10 cellular contexts compared by ENCODE assay signal in the genomic region with DNA sequence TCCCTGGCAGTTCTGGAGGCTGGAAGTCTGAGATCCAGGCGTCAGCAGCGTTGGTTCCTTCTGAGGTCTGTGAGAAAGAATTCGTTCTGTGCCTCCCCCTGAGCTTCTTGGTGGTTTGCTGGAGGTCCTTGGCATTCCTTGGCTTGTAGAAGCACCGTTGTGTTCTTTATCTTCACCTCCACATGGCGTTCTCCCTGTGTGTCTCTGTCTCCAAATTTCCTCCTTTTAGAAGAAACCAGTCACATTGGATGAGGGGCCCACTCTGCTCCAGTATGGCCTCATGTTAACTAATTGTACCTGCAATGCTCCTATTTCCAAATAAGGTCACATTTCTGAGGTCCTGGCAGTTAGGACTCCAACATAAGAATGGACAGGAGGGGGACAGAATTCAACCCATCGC.
DNase-seq lines count a peak whose midpoint lies in the region; ATAC-seq and TF ChIP-seq lines count a peak whose summit lies in the region.
"Had no signal": no experiment of that assay in that cellular context is flagged by ENCODE, and none has a peak within 500 bp of the region (broad histone marks: within the 10 kb centered on the region; RNA-seq: fewer than 3 reads in every experiment).

No MANE protein-coding gene starts in this region.

- no peaks in the 10 kb centered on the region for H3K9me3 Mint-ChIP-seq in activated naive CD4-positive, alpha-beta T cell treated with anti-CD3 and anti-CD28 coated beads for 36 hours
- H3K9me3 Mint-ChIP-seq: central memory CD8-positive, alpha-beta T cell; stimulated activated naive CD8-positive, alpha-beta T cell treated with anti-CD3 and anti-CD28 coated beads, Interleukin-15, amount 100 ng/mL, for 72 hours had no signal

- H3K27me3 Mint-ChIP-seq in activated naive CD4-positive, alpha-beta T cell treated with anti-CD3 and anti-CD28 coated beads for 36 hours (ENCODE audit: low read depth): no peaks in the 10 kb centered on the region
- H3K27me3 Mint-ChIP-seq: central memory CD8-positive, alpha-beta T cell; stimulated activated naive CD8-positive, alpha-beta T cell treated with anti-CD3 and anti-CD28 coated beads, Interleukin-15, amount 100 ng/mL, for 72 hours had no signal

- TF ChIP-seq CTCF in Panc1 (IDR thresholded peaks at IDR 0.05) (no peak), prostate gland (IDR thresholded peaks at IDR 0.05) (no peak)

- H3K27me3 ChIP-seq in Panc1 (ENCODE audit: control insufficient read depth, insufficient read depth, low read length) (no peaks in the 10 kb centered on the region), prostate gland (replicated peaks; ENCODE audit: insufficient read depth) (no peaks in the 10 kb centered on the region)

- DNase-seq in Daoy (ENCODE audit: low read depth) (peak; percentile 23), Panc1 (ENCODE audit: low read depth, low spot score) (no peak), epithelial cell of prostate (ENCODE audit: low read depth, low spot score) (no peak), prostate gland (ENCODE audit: low spot score) (no peak), GM03348 (ENCODE audit: low spot score) (no peak), NCI-H748 (lab: John Stamatoyannopoulos, UW; ENCODE audit: unreplicated experiment) (no peak), NCI-H82 treated with DMSO at 0.1 percent for 48 hours (lab: John Stamatoyannopoulos, UW; ENCODE audit: unreplicated experiment) (no peak)
- DNase-seq in activated naive CD4-positive, alpha-beta T cell treated with anti-CD3 and anti-CD28 coated beads for 36 hours: no peak

- H3K36me3 Mint-ChIP-seq in activated naive CD4-positive, alpha-beta T cell treated with anti-CD3 and anti-CD28 coated beads for 36 hours (ENCODE audit: low read depth): no peaks in the 10 kb centered on the region

- peaks cover 27% of the 10 kb centered on the region for H3K4me1 ChIP-seq in Panc1 (ENCODE audit: control insufficient read depth, insufficient read depth, low read length)
- no peaks in the 10 kb centered on the region for H3K4me1 ChIP-seq in prostate gland (replicated peaks)

- 93% methylated on average over 6 of the region's 6 CpGs for WGBS in prostate gland

- no peaks in the 10 kb centered on the region for H3K36me3 ChIP-seq in Panc1 (ENCODE audit: control insufficient read depth, insufficient read depth, low read length)
- H3K36me3 ChIP-seq in prostate gland: no peaks in the 10 kb centered on the region

- H3K9me3 ChIP-seq in Panc1 (ENCODE audit: control insufficient read depth, insufficient read depth, low read depth, low read length) (no peaks in the 10 kb centered on the region; the same call in 1 of the 2 replicates), prostate gland (no peaks in the 10 kb centered on the region)

- peaks cover 15% of the 10 kb centered on the region for H3K4me1 Mint-ChIP-seq in activated naive CD4-positive, alpha-beta T cell treated with anti-CD3 and anti-CD28 coated beads for 36 hours (ENCODE audit: low read depth)

- CTCF ChIA-PET in Panc1 (lab: Charles Lee): no interaction called here
- CTCF ChIA-PET in activated naive CD4-positive, alpha-beta T cell treated with anti-CD3 and anti-CD28 coated beads for 36 hours (lab: Charles Lee): no interaction called here

- POLR2A ChIA-PET in Panc1 (lab: Charles Lee): no interaction called here

- intact Hi-C loops in Panc1 (cut with micrococcal nuclease; ENCODE audit: unreplicated experiment): no loop called here
- intact Hi-C loops in prostate gland (cut with DNase I): loop anchor here (5.0 to 10.0 kb wide), 3 partner anchors 72 to 147 kb away; a partner anchor contains a TSS
- intact Hi-C loops in activated naive CD4-positive, alpha-beta T cell treated with anti-CD3 and anti-CD28 coated beads for 36 hours (cut with micrococcal nuclease): no loop called here

- no peak overlapping the region for H3K27ac Mint-ChIP-seq in activated naive CD4-positive, alpha-beta T cell treated with anti-CD3 and anti-CD28 coated beads for 36 hours

- ATAC-seq in Panc1: 0 out of 2 replicates have a peak, but pooled peaks have one; percentile 4

- BruUV-seq in Panc1 (replicated peaks; lab: Mats Ljungman, UMichigan): no TSS peak

- H3K4me3 ChIP-seq in Panc1 (ENCODE audit: low read depth in 2 of 2, low read length in 2 of 2) (no peak overlapping the region), prostate gland (no peak overlapping the region)

- peak overlapping the region; percentile 89 for H3K27ac ChIP-seq in Panc1 (ENCODE audit: low read length)
- peak overlapping the region; percentile 61 for H3K27ac ChIP-seq in epithelial cell of prostate
- peak overlapping the region; percentile 74 to 76 for H3K27ac ChIP-seq in prostate gland

- no peak overlapping the region for H3K4me3 Mint-ChIP-seq in activated naive CD4-positive, alpha-beta T cell treated with anti-CD3 and anti-CD28 coated beads for 36 hours
- H3K4me3 Mint-ChIP-seq: central memory CD8-positive, alpha-beta T cell; stimulated activated naive CD8-positive, alpha-beta T cell treated with anti-CD3 and anti-CD28 coated beads, Interleukin-15, amount 100 ng/mL, for 72 hours had no signal

- in situ Hi-C loops in Panc1 (cut with HindIII; ENCODE audit: low pct_unique_long_range_greater_than_20kb, low sequenced_read_pairs): no loop called here

- TF ChIP-seq POLR2A in prostate gland (IDR thresholded peaks at IDR 0.05): no peak
